In the genomic region with DNA sequence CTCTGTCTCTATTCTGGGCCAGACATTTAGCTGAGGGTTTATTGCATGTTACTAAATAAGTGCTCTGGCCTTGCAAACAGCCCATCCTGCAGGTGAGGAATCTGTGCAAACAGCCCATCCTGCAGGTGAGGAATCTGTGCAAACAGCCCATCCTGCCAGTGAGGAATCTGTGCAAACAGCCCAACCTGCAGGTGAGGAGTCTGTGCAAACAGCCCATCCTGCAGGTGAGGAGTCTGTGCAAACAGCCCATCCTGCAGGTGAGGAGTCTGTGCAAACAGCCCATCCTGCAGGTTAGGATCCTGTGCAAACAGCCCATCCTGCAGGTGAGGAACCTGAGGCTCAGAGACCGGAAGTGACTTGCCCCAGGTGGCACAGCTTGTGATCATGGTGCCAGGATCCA, we compare ENCODE assay signal across 8 cellular contexts.
A peak's percentile ranks its signal among the peaks of the same experiment; 100 is the strongest.
DNase-seq lines count a peak whose midpoint lies in the region; TF ChIP-seq lines count a peak whose summit lies in the region.
"Not testable (repeated sequence)": the region's sequence is repeated elsewhere in the genome, so short reads cannot be mapped to it uniquely, and the experiment has no call there.

No MANE protein-coding gene starts in this region.

- H3K27ac Mint-ChIP-seq in brain (peak overlapping the region; percentile 91 to 99 (median 93)), glutamatergic neuron (ENCODE audit: unreplicated experiment) (peak overlapping the region; percentile 85)

- TF ChIP-seq CTCF in C4-2B (conservative IDR thresholded peaks at IDR 0.05); LNCaP clone FGC (IDR thresholded peaks at IDR 0.05; ENCODE audit: control insufficient read depth, extremely low read depth, insufficient read depth); brain (conservative IDR thresholded peaks at IDR 0.05); glutamatergic neuron (IDR thresholded peaks at IDR 0.05; ENCODE audit: partially characterized antibody, unreplicated experiment): not testable (repeated sequence)

- H3K9me3 Mint-ChIP-seq in brain; glutamatergic neuron (ENCODE audit: unreplicated experiment): not testable (repeated sequence)

- H3K27ac ChIP-seq in C4-2B (peak overlapping the region; percentile 73), temporal lobe (ENCODE audit: low read depth, low read length) (peak overlapping the region; percentile 91)

- not testable (repeated sequence) for H3K27me3 Mint-ChIP-seq in brain; glutamatergic neuron (ENCODE audit: unreplicated experiment)

- H3K36me3 Mint-ChIP-seq in brain; glutamatergic neuron (ENCODE audit: unreplicated experiment): not testable (repeated sequence)

- H3K4me3 ChIP-seq in LNCaP clone FGC (ENCODE audit: low read depth, low read length), result not testable (repeated sequence)

- H3K4me3 Mint-ChIP-seq in brain, result peak overlapping the region in 2 of 5 experiments; percentile 14 to 54
- not testable (repeated sequence) for H3K4me3 Mint-ChIP-seq in glutamatergic neuron (ENCODE audit: unreplicated experiment)

- peaks cover 73% of the 10 kb centered on the region for H3K4me1 Mint-ChIP-seq in brain
- not testable (repeated sequence) for H3K4me1 Mint-ChIP-seq in glutamatergic neuron (ENCODE audit: low read depth, unreplicated experiment)

- DNase-seq in DMS153 (lab: John Stamatoyannopoulos, UW) (peak; percentile 12), LNCaP clone FGC (ENCODE audit: low read depth) (peak; percentile 85), NCI-H345 (lab: John Stamatoyannopoulos, UW) (peak; percentile 52), NCI-H748 (lab: John Stamatoyannopoulos, UW; ENCODE audit: unreplicated experiment) (peak; percentile 97)
- DNase-seq in glutamatergic neuron, result not testable (repeated sequence)
